Comparison of ENCODE assay signal across 10 cellular contexts in genomic region chr20:57707849-57708693, GRCh38. TPM values are rescaled to one million over a fixed set of nuclear protein-coding genes. Genes with fewer than 3 reads are reported as not detected.
DNase-seq lines count a peak whose midpoint lies in the region; ATAC-seq, FAIRE-seq and TF ChIP-seq lines count a peak whose summit lies in the region.
"Had no signal": no experiment of that assay in that cellular context is flagged by ENCODE, and none has a peak within 500 bp of the region (broad histone marks: within the 10 kb centered on the region; RNA-seq: fewer than 3 reads in every experiment).

No MANE protein-coding gene starts in this region.

- no peaks in the 10 kb centered on the region for H3K9me3 Mint-ChIP-seq in natural killer cell

- no peak for TF ChIP-seq POLR2A in endothelial cell of umbilical vein (IDR thresholded peaks at IDR 0.05; ENCODE audit: low read depth, low read length)

- H3K36me3 ChIP-seq in NT2/D1 (ENCODE audit: insufficient read depth, insufficient read length, low read length), result peaks cover 46% of the 10 kb centered on the region
- H3K36me3 ChIP-seq in endothelial cell of umbilical vein (ENCODE audit: control insufficient read depth in 2 of 2, extremely low read depth in 1 of 2, insufficient read depth in 2 of 2, low read length in 2 of 2), result no peaks in the 10 kb centered on the region

- H3K36me3 Mint-ChIP-seq in natural killer cell, result peaks cover 7% of the 10 kb centered on the region

- peak overlapping the region; percentile 95 for H3K4me3 Mint-ChIP-seq in natural killer cell

- H3K4me1 Mint-ChIP-seq in natural killer cell, result peaks cover 6 to 15% of the 10 kb centered on the region in 2 donors

- H3K4me1 ChIP-seq in NT2/D1 (ENCODE audit: insufficient read depth, insufficient read length), result peaks cover 15% of the 10 kb centered on the region
- H3K4me1 ChIP-seq in endothelial cell of umbilical vein (ENCODE audit: control insufficient read depth, extremely low read depth, insufficient read depth, low read length), result peaks cover 14% of the 10 kb centered on the region

- no peak for DNase-seq in AG04450 (ENCODE audit: low read depth, low spot score)
- DNase-seq in NT2/D1 (ENCODE audit: low read depth, low spot score), result no peak
- DNase-seq in endothelial cell of umbilical vein (ENCODE audit: low read depth, low spot score), result peak; percentile 23
- DNase-seq in natural killer cell, result no peak
- DNase-seq in germinal center (ENCODE audit: low spot score), result no peak
- DNase-seq in foreskin melanocyte, result no peak
- no peak for DNase-seq in DMS153 (lab: John Stamatoyannopoulos, UW)
- DNase-seq: NK-92 treated with Interleukin-12 subunit alpha and Interleukin-12 subunit beta, amount 100 ng/mL, for 24 hours had no signal

- intact Hi-C loops in endothelial cell of umbilical vein (cut with micrococcal nuclease) (no loop called here), natural killer cell (cut with micrococcal nuclease) (no loop called here)

- H3K27me3 ChIP-seq in AG04450 (ENCODE audit: control insufficient read depth, insufficient read depth, low read length) (peaks cover 6% of the 10 kb centered on the region), NT2/D1 (ENCODE audit: insufficient read depth, insufficient read length) (peaks cover 13% of the 10 kb centered on the region), endothelial cell of umbilical vein (ENCODE audit: control insufficient read depth in 2 of 2, insufficient read depth in 2 of 2, low read length in 2 of 2) (no peaks in the 10 kb centered on the region)

- ATAC-seq in natural killer cell, result no peak
- ATAC-seq in GM18858 (IDR thresholded peaks at IDR 0.05; ENCODE audit: unreplicated experiment), result no peak

- H3K9me3 ChIP-seq in AG04450 (ENCODE audit: control insufficient read depth, insufficient read depth, low read length) (no peaks in the 10 kb centered on the region; the same call in 1 of the 2 replicates), NT2/D1 (ENCODE audit: insufficient read depth, low read length) (no peaks in the 10 kb centered on the region), endothelial cell of umbilical vein (replicated peaks; ENCODE audit: control insufficient read depth, insufficient read depth, low read length) (no peaks in the 10 kb centered on the region)

- H3K27ac ChIP-seq in AG04450 (ENCODE audit: low read depth, low read length) (no peak overlapping the region), endothelial cell of umbilical vein (ENCODE audit: insufficient read depth, low read depth, low read length) (peak overlapping the region; percentile 78)

- CTCF ChIA-PET in AG04450 (lab: Charles Lee) (interaction anchor here (0.6 to 1.4 kb wide), 2 partner anchors 10 to 53 kb away, joined by 3 to 11 read pairs; no protein-coding TSS in a partner anchor), endothelial cell of umbilical vein (lab: Charles Lee) (interaction anchor here (0.7 to 1.3 kb wide), 5 partner anchors 10 to 472 kb away, joined by 3 to 5 read pairs (median 5); no protein-coding TSS in a partner anchor)

- no peaks in the 10 kb centered on the region for H4K20me1 ChIP-seq in endothelial cell of umbilical vein (replicated peaks; ENCODE audit: control insufficient read depth, extremely low read depth, insufficient read depth, low read length)

- H3K4me3 ChIP-seq in AG04450 (ENCODE audit: low read depth, low read length) (peak overlapping the region; percentile 65), NT2/D1 (ENCODE audit: insufficient read length, low read depth) (peak overlapping the region; percentile 89), endothelial cell of umbilical vein (replicated peaks in 1 of 3; ENCODE audit: insufficient read depth in 1 of 3, low read depth in 1 of 3, low read length in 3 of 3) (peak overlapping the region; percentile 79 to 88 (median 81))

- H3K27me3 Mint-ChIP-seq in natural killer cell (ENCODE audit: low read depth in 2 of 2), result peaks cover 28 to 38% of the 10 kb centered on the region in 2 donors

- FAIRE-seq in endothelial cell of umbilical vein (lab: Jason Lieb, UNC), result peak; percentile 38
- FAIRE-seq: islet of Langerhans had no signal

- no peaks in the 10 kb centered on the region for H3K9me1 ChIP-seq in endothelial cell of umbilical vein (replicated peaks; ENCODE audit: control insufficient read depth, extremely low read depth, insufficient read depth, low read length)

- peak overlapping the region; percentile 97 for H3K9ac ChIP-seq in NT2/D1 (ENCODE audit: insufficient read length, low read depth)
- H3K9ac ChIP-seq in endothelial cell of umbilical vein (replicated peaks; ENCODE audit: extremely low read depth, insufficient read depth, low read length), result peak overlapping the region; percentile 94

- dilution Hi-C loops in endothelial cell of umbilical vein (cut with MboI; ENCODE audit: extremely low pct_ligation_motif_present, low sequenced_read_pairs), result no loop called here

- BruUV-seq in endothelial cell of umbilical vein (replicated peaks; lab: Mats Ljungman, UMichigan), result no TSS peak

- H2AFZ ChIP-seq in endothelial cell of umbilical vein (ENCODE audit: low read depth, low read length), result no peak overlapping the region

- no peak for TF ChIP-seq CTCF in AG04450 (IDR thresholded peaks at IDR 0.05; ENCODE audit: low read depth, low read length)
- no peak for TF ChIP-seq CTCF in endothelial cell of umbilical vein (IDR thresholded peaks at IDR 0.05; ENCODE audit: extremely low read depth in 1 of 2, insufficient read depth in 1 of 2, low read depth in 1 of 2, low read length in 2 of 2)
- TF ChIP-seq CTCF in natural killer cell (IDR thresholded peaks at IDR 0.05), result no peak

- POLR2A ChIA-PET in AG04450 (lab: Yijun Ruan, JAX) (interaction anchor here (1.2 kb wide), 1 partner anchor 9 kb away, joined by 8 read pairs; no protein-coding TSS in a partner anchor), endothelial cell of umbilical vein (lab: Charles Lee) (no interaction called here)

- H3K27ac Mint-ChIP-seq in natural killer cell, result peak overlapping the region; percentile 83 to 89

- peaks cover 51% of the 10 kb centered on the region for H3K79me2 ChIP-seq in endothelial cell of umbilical vein (ENCODE audit: control insufficient read depth, insufficient read depth, low read length)

- H3K4me2 ChIP-seq in endothelial cell of umbilical vein (ENCODE audit: insufficient read depth, low read length), result peak overlapping the region; percentile 74

TF ChIP-seq in endothelial cell of umbilical vein, 7 proteins besides CTCF, POLR2A, EP300 and RAD21:
- no peak for TF ChIP-seq JUN (IDR thresholded peaks at IDR 0.05; ENCODE audit: borderline replicate concordance, insufficient read depth, insufficient read length, low read depth)
- no peak for TF ChIP-seq MAX (IDR thresholded peaks at IDR 0.05; ENCODE audit: insufficient read depth, insufficient read length)
- TF ChIP-seq EZH2 (IDR thresholded peaks at IDR 0.05; ENCODE audit: borderline replicate concordance, low read depth, low read length, severe bottlenecking), result no peak
- no peak for TF ChIP-seq GATA2 (IDR thresholded peaks at IDR 0.05; ENCODE audit: insufficient read depth, insufficient read length, low read depth, low read length)
- no peak for TF ChIP-seq POLR2AphosphoS5 (IDR thresholded peaks at IDR 0.05; ENCODE audit: insufficient read depth, low read depth, low read length)
- TF ChIP-seq FOS (IDR thresholded peaks at IDR 0.05; ENCODE audit: borderline replicate concordance, insufficient read depth, low read length), result no peak
- no peak for TF ChIP-seq MYC (IDR thresholded peaks at IDR 0.05; ENCODE audit: low read depth, low read length)

RNA-seq across cellular contexts. Expression of gene PMEPA1, which starts 1.7 kb away (rescaled TPM):
- polyA plus RNA-seq in AG04450 (2011; rRNA removed), result 4.3 and 5.6 TPM in 2 replicates
- 4.6 and 5.6 TPM in 2 replicates for polyA minus RNA-seq in AG04450 (2011; rRNA and poly(A)+ RNA removed)
- total RNA-seq in endothelial cell of umbilical vein, result 31.6 and 47.1 TPM in 2 replicates
- polyA plus RNA-seq in endothelial cell of umbilical vein, result 33.2 and 53.9 TPM in 2 replicates
- 13.6 and 20.4 TPM in 2 replicates for polyA plus RNA-seq in endothelial cell of umbilical vein (2011; cell fraction: cytosol; rRNA removed)
- 10.5 and 10.8 TPM in 2 replicates for polyA plus RNA-seq in endothelial cell of umbilical vein (2011; cell fraction: nucleus; rRNA removed)
- 18.8 and 25.3 TPM in 2 replicates for polyA plus RNA-seq in endothelial cell of umbilical vein (2012)
- 20.7 and 21.9 TPM in 2 replicates for polyA minus RNA-seq in endothelial cell of umbilical vein
- 8.5 TPM for polyA minus RNA-seq in endothelial cell of umbilical vein (2011; cell fraction: cytosol; rRNA and poly(A)+ RNA removed)
- 5.9 and 6.2 TPM in 2 replicates for polyA minus RNA-seq in endothelial cell of umbilical vein (2011; cell fraction: nucleus; rRNA and poly(A)+ RNA removed)
- total RNA-seq in natural killer cell, result 1 to 10 TPM; 1.2 to 5.9 (median 2.4) TPM
